Comparison of ENCODE assay signal across 1 cellular context in genomic region chr12:8886515-8887284, GRCh38.
TF ChIP-seq lines count a peak whose summit lies in the region.

No MANE protein-coding gene starts in this region.

TF ChIP-seq in K562, 482 proteins besides CTCF, POLR2A, EP300 and RAD21 (continued from another document):
- TF ChIP-seq, protein P1, sequence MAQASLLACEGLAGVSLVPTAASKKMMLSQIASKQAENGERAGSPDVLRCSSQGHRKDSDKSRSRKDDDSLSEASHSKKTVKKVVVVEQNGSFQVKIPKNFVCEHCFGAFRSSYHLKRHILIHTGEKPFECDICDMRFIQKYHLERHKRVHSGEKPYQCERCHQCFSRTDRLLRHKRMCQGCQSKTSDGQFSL (CRISPR knock-in tag; IDR thresholded peaks at IDR 0.05) = no peak
- TF ChIP-seq, protein P1 (tag; IDR thresholded peaks at IDR 0.05) = peak in 1 of 2 experiments; percentile 26; a peak in 1 of 4 replicates
- TF ChIP-seq ZNF551 (CRISPR knock-in tag; IDR thresholded peaks at IDR 0.05) (no peak), MCM5 (IDR thresholded peaks at IDR 0.05; ENCODE audit: low read depth) (no peak), NFRKB (IDR thresholded peaks at IDR 0.05; ENCODE audit: low read depth) (0 out of 2 replicates have a peak, but pooled peaks have one; percentile 60), ZNF197 (CRISPR knock-in tag; IDR thresholded peaks at IDR 0.05; ENCODE audit: low read depth) (peak; percentile 38; the same call in 1 of the 2 replicates), SMARCA5 (IDR thresholded peaks at IDR 0.05) (peak; percentile 63), STAT5B (CRISPR knock-in tag; IDR thresholded peaks at IDR 0.05) (no peak), SMAD2 (IDR thresholded peaks at IDR 0.05; ENCODE audit: low read depth, low read length) (no peak), ZKSCAN1 (IDR thresholded peaks at IDR 0.05; ENCODE audit: low read depth, low read length) (no peak), CHD2 (IDR thresholded peaks at IDR 0.05; ENCODE audit: low read depth, low read length) (no peak), ZNF121 (CRISPR knock-in tag; conservative IDR thresholded peaks at IDR 0.05) (peak; percentile 96), ZNF609 (CRISPR knock-in tag; IDR thresholded peaks at IDR 0.05; ENCODE audit: borderline replicate concordance) (no peak), ZNF583 (CRISPR knock-in tag; IDR thresholded peaks at IDR 0.05) (0 out of 2 replicates have a peak, but pooled peaks have one; percentile 13), RBM25 (IDR thresholded peaks at IDR 0.05; ENCODE audit: low read depth, low read length, severe bottlenecking) (peak; percentile 57), KLF6 (CRISPR knock-in tag; IDR thresholded peaks at IDR 0.05; ENCODE audit: borderline replicate concordance) (no peak), ZNF766 (CRISPR knock-in tag; conservative IDR thresholded peaks at IDR 0.05) (peak; percentile 23; the same call in 1 of the 2 replicates), ZNF589 (CRISPR knock-in tag; IDR thresholded peaks at IDR 0.05; ENCODE audit: low read depth) (peak; percentile 21; the same call in 1 of the 2 replicates), TFAM (CRISPR knock-in tag; conservative IDR thresholded peaks at IDR 0.05) (no peak), ZNF592 (IDR thresholded peaks at IDR 0.05) (peak; percentile 77), NBN (IDR thresholded peaks at IDR 0.05; ENCODE audit: low read depth) (0 out of 2 replicates have a peak, but pooled peaks have one; percentile 23), NFIC (IDR thresholded peaks at IDR 0.05) (0 out of 2 replicates have a peak, but pooled peaks have one; percentile 16), GTF2A2 (tag; IDR thresholded peaks at IDR 0.05) (0 out of 2 replicates have a peak, but pooled peaks have one; percentile 30), CREB3 (tag; conservative IDR thresholded peaks at IDR 0.05; ENCODE audit: low read depth) (peak; percentile 64; the same call in 1 of the 2 replicates), PRMT5 (CRISPR knock-in tag; IDR thresholded peaks at IDR 0.05) (no peak), XRCC4 (IDR thresholded peaks at IDR 0.05; ENCODE audit: extremely low read depth, insufficient read depth, insufficient read length) (no peak), MYC (IDR thresholded peaks at IDR 0.05; ENCODE audit: low read depth, low read length) (no peak), MYC (CRISPR knock-in tag; IDR thresholded peaks at IDR 0.05; ENCODE audit: borderline replicate concordance, low read depth) (0 out of 2 replicates have a peak, but pooled peaks have one; percentile 13), ZFPM2 (CRISPR knock-in tag; IDR thresholded peaks at IDR 0.05) (no peak), BCOR (IDR thresholded peaks at IDR 0.05) (peak; percentile 84), MTF1 (CRISPR knock-in tag; IDR thresholded peaks at IDR 0.05; ENCODE audit: borderline replicate concordance) (no peak)
- TF ChIP-seq, protein P2, sequence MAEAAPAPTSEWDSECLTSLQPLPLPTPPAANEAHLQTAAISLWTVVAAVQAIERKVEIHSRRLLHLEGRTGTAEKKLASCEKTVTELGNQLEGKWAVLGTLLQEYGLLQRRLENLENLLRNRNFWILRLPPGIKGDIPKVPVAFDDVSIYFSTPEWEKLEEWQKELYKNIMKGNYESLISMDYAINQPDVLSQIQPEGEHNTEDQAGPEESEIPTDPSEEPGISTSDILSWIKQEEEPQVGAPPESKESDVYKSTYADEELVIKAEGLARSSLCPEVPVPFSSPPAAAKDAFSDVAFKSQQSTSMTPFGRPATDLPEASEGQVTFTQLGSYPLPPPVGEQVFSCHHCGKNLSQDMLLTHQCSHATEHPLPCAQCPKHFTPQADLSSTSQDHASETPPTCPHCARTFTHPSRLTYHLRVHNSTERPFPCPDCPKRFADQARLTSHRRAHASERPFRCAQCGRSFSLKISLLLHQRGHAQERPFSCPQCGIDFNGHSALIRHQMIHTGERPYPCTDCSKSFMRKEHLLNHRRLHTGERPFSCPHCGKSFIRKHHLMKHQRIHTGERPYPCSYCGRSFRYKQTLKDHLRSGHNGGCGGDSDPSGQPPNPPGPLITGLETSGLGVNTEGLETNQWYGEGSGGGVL (CRISPR knock-in tag; IDR thresholded peaks at IDR 0.05) = no peak
